Comparison of ENCODE assay signal across 14 cellular contexts in the genomic region with DNA sequence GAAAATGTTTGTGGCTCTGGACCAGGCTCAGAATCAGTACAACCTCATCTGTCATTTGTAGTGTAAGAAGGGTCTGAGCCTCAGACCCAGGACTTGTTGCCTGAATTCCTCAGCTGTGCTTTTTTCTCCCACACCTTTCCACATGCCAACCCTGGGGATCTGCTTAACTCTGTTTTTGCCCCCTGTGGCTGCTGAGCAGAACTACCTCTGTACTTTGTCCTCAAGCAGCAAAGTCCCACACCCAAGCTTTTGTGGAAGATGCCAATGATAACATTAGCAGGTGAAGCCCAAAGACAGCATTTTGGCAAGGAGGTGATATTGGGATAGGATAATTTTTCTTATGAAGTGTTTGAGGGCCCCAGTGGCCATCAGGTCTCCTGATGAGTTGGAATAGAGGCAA. TPM values are rescaled to one million over a fixed set of nuclear protein-coding genes. Genes with fewer than 3 reads are reported as not detected.
DNase-seq lines count a peak whose midpoint lies in the region; ATAC-seq and TF ChIP-seq lines count a peak whose summit lies in the region.
"Had no signal": no experiment of that assay in that cellular context is flagged by ENCODE, and none has a peak within 500 bp of the region (broad histone marks: within the 10 kb centered on the region; RNA-seq: fewer than 3 reads in every experiment).

No MANE protein-coding gene starts in this region.

- no peaks in the 10 kb centered on the region for H3K9me2 ChIP-seq in PC-9 (ENCODE audit: insufficient read depth)

- H3K27me3 Mint-ChIP-seq in glutamatergic neuron (ENCODE audit: unreplicated experiment) (no peaks in the 10 kb centered on the region), progenitor cell of endocrine pancreas (no peaks in the 10 kb centered on the region)
- H3K27me3 Mint-ChIP-seq in natural killer cell treated with Interleukin-12 subunit alpha and Interleukin-12 subunit beta and Interleukin-15 and Interleukin-18, amount 100 ng/mL, for 72 hours, result no peaks in the 10 kb centered on the region

- ATAC-seq in natural killer cell treated with Interleukin-12 subunit alpha and Interleukin-12 subunit beta and Interleukin-15 and Interleukin-18, amount 100 ng/mL, for 72 hours, result no peak

- H3K9me3 Mint-ChIP-seq in glutamatergic neuron (ENCODE audit: unreplicated experiment) (no peaks in the 10 kb centered on the region), progenitor cell of endocrine pancreas (ENCODE audit: low read depth) (no peaks in the 10 kb centered on the region)
- peaks cover 6% of the 10 kb centered on the region for H3K9me3 Mint-ChIP-seq in natural killer cell treated with Interleukin-12 subunit alpha and Interleukin-12 subunit beta and Interleukin-15 and Interleukin-18, amount 100 ng/mL, for 72 hours
- H3K9me3 Mint-ChIP-seq: activated naive CD4-positive, alpha-beta T cell treated with anti-CD3 and anti-CD28 coated beads, Interleukin-2, amount 50 U/mL, for 24 hours had no signal

- H3K27ac ChIP-seq in PC-9, result no peak overlapping the region
- H3K27ac ChIP-seq: skin epidermis had no signal

- no peaks in the 10 kb centered on the region for H3K79me2 ChIP-seq in PC-9 (ENCODE audit: low read depth)

- no peaks in the 10 kb centered on the region for H3K4me1 ChIP-seq in PC-9 (replicated peaks; ENCODE audit: insufficient read depth)

- POLR2A ChIA-PET in PC-9 (lab: Charles Lee; ENCODE audit: unreplicated experiment), result no interaction called here

- no peak overlapping the region for H2AFZ ChIP-seq in PC-9

- no peaks in the 10 kb centered on the region for H3K9me3 ChIP-seq in PC-9 (ENCODE audit: insufficient read depth, low read depth)

- no peaks in the 10 kb centered on the region for H4K20me1 ChIP-seq in PC-9 (ENCODE audit: insufficient read depth)

- intact Hi-C loops in PC-9 (cut with micrococcal nuclease; ENCODE audit: unreplicated experiment), result no loop called here
- intact Hi-C loops in lower leg skin (cut with DNase I; ENCODE audit: low total_unique reads), result no loop called here

- H3K27ac Mint-ChIP-seq in glutamatergic neuron (ENCODE audit: unreplicated experiment) (no peak overlapping the region), progenitor cell of endocrine pancreas (no peak overlapping the region)
- H3K27ac Mint-ChIP-seq in natural killer cell treated with Interleukin-12 subunit alpha and Interleukin-12 subunit beta and Interleukin-15 and Interleukin-18, amount 100 ng/mL, for 72 hours, result no peak overlapping the region
- H3K27ac Mint-ChIP-seq: activated naive CD4-positive, alpha-beta T cell treated with anti-CD3 and anti-CD28 coated beads, Interleukin-2, amount 50 U/mL, for 24 hours had no signal

- H3K4me3 Mint-ChIP-seq in glutamatergic neuron (ENCODE audit: unreplicated experiment) (no peak overlapping the region), progenitor cell of endocrine pancreas (ENCODE audit: low read depth) (no peak overlapping the region)
- H3K4me3 Mint-ChIP-seq in natural killer cell treated with Interleukin-12 subunit alpha and Interleukin-12 subunit beta and Interleukin-15 and Interleukin-18, amount 100 ng/mL, for 72 hours, result no peak overlapping the region
- H3K4me3 Mint-ChIP-seq: activated naive CD4-positive, alpha-beta T cell treated with anti-CD3 and anti-CD28 coated beads, Interleukin-2, amount 50 U/mL, for 24 hours had no signal

- H3K27me3 ChIP-seq in PC-9 (ENCODE audit: insufficient read depth, low read depth), result no peaks in the 10 kb centered on the region

- H3K4me1 Mint-ChIP-seq in glutamatergic neuron (ENCODE audit: low read depth, unreplicated experiment) (no peaks in the 10 kb centered on the region), progenitor cell of endocrine pancreas (ENCODE audit: low read depth) (peaks cover 19% of the 10 kb centered on the region)
- H3K4me1 Mint-ChIP-seq in natural killer cell treated with Interleukin-12 subunit alpha and Interleukin-12 subunit beta and Interleukin-15 and Interleukin-18, amount 100 ng/mL, for 72 hours (ENCODE audit: low read depth in 2 of 2), result no peaks in the 10 kb centered on the region
- H3K4me1 Mint-ChIP-seq: activated naive CD4-positive, alpha-beta T cell treated with anti-CD3 and anti-CD28 coated beads, Interleukin-2, amount 50 U/mL, for 24 hours had no signal

- H3K36me3 Mint-ChIP-seq in glutamatergic neuron (ENCODE audit: unreplicated experiment), result no peaks in the 10 kb centered on the region
- H3K36me3 Mint-ChIP-seq in progenitor cell of endocrine pancreas (ENCODE audit: insufficient read depth), result no peaks in the 10 kb centered on the region
- no peaks in the 10 kb centered on the region for H3K36me3 Mint-ChIP-seq in natural killer cell treated with Interleukin-12 subunit alpha and Interleukin-12 subunit beta and Interleukin-15 and Interleukin-18, amount 100 ng/mL, for 72 hours
- H3K36me3 Mint-ChIP-seq: activated naive CD4-positive, alpha-beta T cell treated with anti-CD3 and anti-CD28 coated beads, Interleukin-2, amount 50 U/mL, for 24 hours had no signal

- TF ChIP-seq CTCF in GM12875 (IDR thresholded peaks at IDR 0.05; ENCODE audit: borderline replicate concordance, insufficient read depth, low read depth, low read length) (peak; percentile 33; the same call in 1 of the 2 replicates), PC-9 (conservative IDR thresholded peaks at IDR 0.05) (peak; percentile 27; the same call in 1 of the 2 replicates), glutamatergic neuron (IDR thresholded peaks at IDR 0.05; ENCODE audit: partially characterized antibody, unreplicated experiment) (peak; percentile 40), progenitor cell of endocrine pancreas (IDR thresholded peaks at IDR 0.05; ENCODE audit: unreplicated experiment) (peak; percentile 57), lower leg skin (IDR thresholded peaks at IDR 0.05) (no peak)

- no peaks in the 10 kb centered on the region for H3K36me3 ChIP-seq in PC-9 (ENCODE audit: low read depth)

- DNase-seq in PC-9 (no peak), glutamatergic neuron (no peak), progenitor cell of endocrine pancreas (ENCODE audit: low spot score, unreplicated experiment) (no peak), lower leg skin (ENCODE audit: low spot score in 2 of 2) (no peak), CD1c-positive myeloid dendritic cell (ENCODE audit: extremely low spot score) (no peak)
- no peak for DNase-seq in natural killer cell treated with Interleukin-12 subunit alpha and Interleukin-12 subunit beta and Interleukin-15 and Interleukin-18, amount 100 ng/mL, for 72 hours (ENCODE audit: low spot score)
- DNase-seq: activated CD4-positive, alpha-beta T cell treated with anti-CD3 and anti-CD28 coated beads, Interleukin-2, amount 50 U/mL, for 48 hours; dermis blood vessel endothelial cell; head of caudate nucleus; NCI-H1105; NCI-H526 treated with DMSO at 0.1 percent for 48 hours had no signal

- no TSS peak for BruUV-seq in PC-9 (replicated peaks; lab: Mats Ljungman, UMichigan)

- no peak for TF ChIP-seq POLR2A in lower leg skin (IDR thresholded peaks at IDR 0.05)

- CTCF ChIA-PET in PC-9 (lab: Charles Lee), result no interaction called here

- H3F3A ChIP-seq in PC-9 (ENCODE audit: insufficient read depth, low read depth), result no peaks in the 10 kb centered on the region

- no peak overlapping the region for H3K4me2 ChIP-seq in PC-9

- H3K4me3 ChIP-seq in GM12875 (ENCODE audit: low read depth, low read length) (no peak overlapping the region), PC-9 (no peak overlapping the region), lower leg skin (ENCODE audit: low read depth, poor library complexity, severe bottlenecking) (no peak overlapping the region)
- H3K4me3 ChIP-seq: skin epidermis had no signal

RNA-seq across cellular contexts. Expression of a gene that starts 5.8 kb away (rescaled TPM):
- total RNA-seq in PC-9 (2021) (not detected in 2 replicates), glutamatergic neuron (ENCODE audit: unreplicated experiment) (not detected), progenitor cell of endocrine pancreas (not detected in 2 replicates), lower leg skin (1 to 10 TPM; 2.7 to 6.8 (median 5.7) TPM)
- not detected for total RNA-seq in natural killer cell treated with Interleukin-12 subunit alpha and Interleukin-12 subunit beta and Interleukin-15 and Interleukin-18, amount 100 ng/mL, for 72 hours
- total RNA-seq: dermis blood vessel endothelial cell had no signal

Comparison
In these comparisons a context has a peak if more than half of its experiments do, and no peak if none do; other contexts are left out.
1. CTCF ChIP-seq: peak in GM12875 (single experiment), PC-9 (single experiment), glutamatergic neuron (single experiment) and progenitor cell of endocrine pancreas (single experiment); none in lower leg skin (0 of 3).